8 cellular contexts compared by ENCODE assay signal in the genomic region with DNA sequence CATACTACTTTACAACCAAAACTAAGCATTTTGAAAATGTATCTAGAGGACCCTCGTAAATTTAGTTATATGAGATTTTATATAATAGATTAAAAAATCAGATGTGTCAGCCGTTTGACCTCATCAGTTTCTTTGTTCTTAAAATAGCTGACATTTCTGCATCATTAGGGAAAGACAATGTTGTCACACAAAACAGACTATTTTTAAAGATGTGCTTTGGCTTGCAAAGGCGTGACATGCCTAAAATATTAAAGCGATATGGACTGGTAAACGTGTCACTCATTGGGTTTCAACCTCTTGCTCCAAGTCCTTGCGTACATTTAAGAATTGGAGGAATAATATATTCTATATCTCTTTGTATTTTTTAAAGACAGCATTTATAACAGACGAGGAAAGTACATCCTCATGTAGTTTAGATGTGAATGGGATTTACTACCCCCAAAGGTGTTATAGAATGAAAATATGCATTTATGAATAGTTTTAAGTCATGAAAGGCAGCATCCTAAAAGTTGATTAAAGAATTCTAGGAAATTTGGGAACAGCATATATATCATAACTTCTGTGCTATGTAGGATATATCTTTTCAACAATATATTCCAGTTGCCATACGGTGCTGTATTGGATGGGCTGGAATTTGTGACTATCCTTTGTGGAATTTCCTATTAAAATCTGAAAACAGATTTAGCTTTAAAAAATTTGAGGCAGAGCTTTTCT. TPM values are rescaled to one million over a fixed set of nuclear protein-coding genes. Genes with fewer than 3 reads are reported as not detected.
DNase-seq lines count a peak whose midpoint lies in the region; ATAC-seq lines count a peak whose summit lies in the region.

No MANE protein-coding gene starts in this region.

- peak overlapping the region; percentile 43 for H3K4me3 Mint-ChIP-seq in activated T-cell treated with anti-CD3 and anti-CD28 coated beads, Interleukin-2, amount 50 U/mL, for 4 hours
- peak overlapping the region; percentile 72 for H3K4me3 Mint-ChIP-seq in activated T-helper 17 cell treated with anti-CD3 and anti-CD28 coated beads, Interleukin-2, amount 50 U/mL, for 72 hours
- H3K4me3 Mint-ChIP-seq in stimulated activated memory B cell treated with anti-CD40 and anti-IgM and Interleukin-4, amounts not matched to agents 10 μg/mL and 1 μg/mL and 100 μg/mL, for 72 hours, result no peak overlapping the region

- ATAC-seq in activated T-cell treated with anti-CD3 and anti-CD28 coated beads, Interleukin-2, amount 50 U/mL, for 4 hours, result no peak
- no peak for ATAC-seq in activated T-helper 17 cell treated with anti-CD3 and anti-CD28 coated beads, Interleukin-2, amount 50 U/mL, for 72 hours (replicated peaks)
- ATAC-seq in right cardiac atrium, result no peak
- ATAC-seq in GM21360 (IDR thresholded peaks at IDR 0.05; ENCODE audit: unreplicated experiment), result no peak
- ATAC-seq in stimulated activated memory B cell treated with anti-CD40 and anti-IgM and Interleukin-4, amounts not matched to agents 10 μg/mL and 1 μg/mL and 100 μg/mL, for 72 hours, result no peak

- WGBS in right cardiac atrium, result 27% methylated on average over 8 of the region's 8 CpGs

- H3K9me3 ChIP-seq in right cardiac atrium (ENCODE audit: control insufficient read depth, low read length) (no peaks in the 10 kb centered on the region), subcutaneous abdominal adipose tissue (ENCODE audit: control insufficient read depth in 5 of 5, low read length in 5 of 5) (no peaks in the 10 kb centered on the region)

- H3K36me3 Mint-ChIP-seq in activated T-cell treated with anti-CD3 and anti-CD28 coated beads, Interleukin-2, amount 50 U/mL, for 4 hours (ENCODE audit: insufficient read depth), result peaks cover 39% of the 10 kb centered on the region
- peaks cover 89% of the 10 kb centered on the region for H3K36me3 Mint-ChIP-seq in activated T-helper 17 cell treated with anti-CD3 and anti-CD28 coated beads, Interleukin-2, amount 50 U/mL, for 72 hours (ENCODE audit: low read depth)
- peaks cover 39% of the 10 kb centered on the region for H3K36me3 Mint-ChIP-seq in stimulated activated memory B cell treated with anti-CD40 and anti-IgM and Interleukin-4, amounts not matched to agents 10 μg/mL and 1 μg/mL and 100 μg/mL, for 72 hours

- H3K36me3 ChIP-seq in subcutaneous abdominal adipose tissue (ENCODE audit: control insufficient read depth in 5 of 5, insufficient read depth in 5 of 5, low read length in 5 of 5), result peaks cover 27 to 35% (median 34%) of the 10 kb centered on the region in 5 donors

- H3K4me1 Mint-ChIP-seq in activated T-cell treated with anti-CD3 and anti-CD28 coated beads, Interleukin-2, amount 50 U/mL, for 4 hours (ENCODE audit: low read depth), result peaks cover 67% of the 10 kb centered on the region
- peaks cover 41% of the 10 kb centered on the region for H3K4me1 Mint-ChIP-seq in activated T-helper 17 cell treated with anti-CD3 and anti-CD28 coated beads, Interleukin-2, amount 50 U/mL, for 72 hours
- H3K4me1 Mint-ChIP-seq in stimulated activated memory B cell treated with anti-CD40 and anti-IgM and Interleukin-4, amounts not matched to agents 10 μg/mL and 1 μg/mL and 100 μg/mL, for 72 hours, result peaks cover 58% of the 10 kb centered on the region

- peak overlapping the region; percentile 48 for H3K27ac Mint-ChIP-seq in activated T-helper 17 cell treated with anti-CD3 and anti-CD28 coated beads, Interleukin-2, amount 50 U/mL, for 72 hours
- no peak overlapping the region for H3K27ac Mint-ChIP-seq in stimulated activated memory B cell treated with anti-CD40 and anti-IgM and Interleukin-4, amounts not matched to agents 10 μg/mL and 1 μg/mL and 100 μg/mL, for 72 hours

- no peaks in the 10 kb centered on the region for H3K27me3 Mint-ChIP-seq in activated T-cell treated with anti-CD3 and anti-CD28 coated beads, Interleukin-2, amount 50 U/mL, for 4 hours (ENCODE audit: low read depth)
- no peaks in the 10 kb centered on the region for H3K27me3 Mint-ChIP-seq in activated T-helper 17 cell treated with anti-CD3 and anti-CD28 coated beads, Interleukin-2, amount 50 U/mL, for 72 hours
- H3K27me3 Mint-ChIP-seq in stimulated activated memory B cell treated with anti-CD40 and anti-IgM and Interleukin-4, amounts not matched to agents 10 μg/mL and 1 μg/mL and 100 μg/mL, for 72 hours, result no peaks in the 10 kb centered on the region

- H3K4me1 ChIP-seq in right cardiac atrium (ENCODE audit: control insufficient read depth, insufficient read depth, low read length), result peaks cover 4% of the 10 kb centered on the region
- peaks cover 4 to 54% (median 44%) of the 10 kb centered on the region in 5 donors for H3K4me1 ChIP-seq in subcutaneous abdominal adipose tissue (ENCODE audit: control insufficient read depth in 5 of 5, insufficient read depth in 5 of 5, low read length in 5 of 5)

- no peak overlapping the region for H3K9ac ChIP-seq in subcutaneous abdominal adipose tissue (ENCODE audit: low read length in 5 of 5)

- intact Hi-C loops in right cardiac atrium (cut with DNase I), result no loop called here

- no peaks in the 10 kb centered on the region for H3K9me3 Mint-ChIP-seq in activated T-cell treated with anti-CD3 and anti-CD28 coated beads, Interleukin-2, amount 50 U/mL, for 4 hours
- H3K9me3 Mint-ChIP-seq in activated T-helper 17 cell treated with anti-CD3 and anti-CD28 coated beads, Interleukin-2, amount 50 U/mL, for 72 hours, result no peaks in the 10 kb centered on the region
- H3K9me3 Mint-ChIP-seq in stimulated activated memory B cell treated with anti-CD40 and anti-IgM and Interleukin-4, amounts not matched to agents 10 μg/mL and 1 μg/mL and 100 μg/mL, for 72 hours, result no peaks in the 10 kb centered on the region

- H3K27ac ChIP-seq in right cardiac atrium (ENCODE audit: low read length), result no peak overlapping the region
- peak overlapping the region; percentile 99 for H3K27ac ChIP-seq in subcutaneous abdominal adipose tissue (ENCODE audit: low read depth, low read length)

- H3K27me3 ChIP-seq in right cardiac atrium (ENCODE audit: control insufficient read depth, insufficient read depth) (no peaks in the 10 kb centered on the region), subcutaneous abdominal adipose tissue (ENCODE audit: control insufficient read depth in 5 of 5, insufficient read depth in 4 of 5, low read length in 5 of 5) (no peaks in the 10 kb centered on the region)

- peak overlapping the region; percentile 26 for H3K4me3 ChIP-seq in right cardiac atrium (ENCODE audit: low read length)
- H3K4me3 ChIP-seq in subcutaneous abdominal adipose tissue (ENCODE audit: low read depth in 1 of 5, low read length in 5 of 5), result no peak overlapping the region

- DNase-seq in activated T-cell treated with anti-CD3 and anti-CD28 coated beads, Interleukin-2, amount 50 U/mL, for 4 hours, result no peak
- no peak for DNase-seq in activated T-cell treated with anti-CD3 and anti-CD28 coated beads, Interleukin-2, amount 50 U/mL, for 1 hour
- DNase-seq in right cardiac atrium, result peak in 1 of 3 donors; percentile 6
- DNase-seq in dedifferentiated amniotic fluid mesenchymal stem cell (ENCODE audit: extremely low spot score), result no peak

RNA-seq across cellular contexts. Expression of a gene that starts 3.8 kb away (rescaled TPM):
- 100 to 1,000 TPM; 166 to 171 (median 169) TPM for total RNA-seq in activated T-cell treated with anti-CD3 and anti-CD28 coated beads, Interleukin-2, amount 50 U/mL, for 4 hours
- 100 to 1,000 TPM; 392 to 483 TPM for total RNA-seq in activated T-helper 17 cell treated with anti-CD3 and anti-CD28 coated beads, Interleukin-2, amount 50 U/mL, for 72 hours
- 100 to 1,000 TPM; 493 to 926 (median 671) TPM for total RNA-seq in right cardiac atrium
- 1,833 TPM for polyA plus RNA-seq in right cardiac atrium

RNA-seq across cellular contexts. Expression of a gene that starts 10.5 kb away (rescaled TPM):
- total RNA-seq in activated T-cell treated with anti-CD3 and anti-CD28 coated beads, Interleukin-2, amount 50 U/mL, for 4 hours, result 100 to 1,000 TPM; 190 to 203 (median 194) TPM
- total RNA-seq in activated T-helper 17 cell treated with anti-CD3 and anti-CD28 coated beads, Interleukin-2, amount 50 U/mL, for 72 hours, result 100 to 1,000 TPM; 206 to 271 TPM
- 100 to 1,000 TPM; 171 to 199 (median 174) TPM for total RNA-seq in right cardiac atrium
- 343 TPM for polyA plus RNA-seq in right cardiac atrium

RNA-seq across cellular contexts. Expression of a gene that starts 31.6 kb away (rescaled TPM):
- total RNA-seq in activated T-cell treated with anti-CD3 and anti-CD28 coated beads, Interleukin-2, amount 50 U/mL, for 4 hours, result under 1 TPM; 0.16 to 0.42 (median 0.25) TPM
- total RNA-seq in activated T-helper 17 cell treated with anti-CD3 and anti-CD28 coated beads, Interleukin-2, amount 50 U/mL, for 72 hours, result 1 to 10 TPM in 1 of 2 donors, under 1 TPM in 1; 0.52 to 2.0 TPM
- total RNA-seq in right cardiac atrium, result 100 to 1,000 TPM; 337 to 479 (median 357) TPM
- 177 TPM for polyA plus RNA-seq in right cardiac atrium

Comparison
In these comparisons a context has a peak if more than half of its experiments do, and no peak if none do; other contexts are left out.
1. RNA of a gene that starts 31.6 kb away (total RNA-seq): 337 to 479 TPM in right cardiac atrium; 0.52 to 2.0 TPM in activated T-helper 17 cell treated with anti-CD3 and anti-CD28 coated beads, Interleukin-2, amount 50 U/mL, for 72 hours and 0.16 to 0.42 TPM in activated T-cell treated with anti-CD3 and anti-CD28 coated beads, Interleukin-2, amount 50 U/mL, for 4 hours; every median in the first group is over 100 times any median in the second.